In the genomic region with DNA sequence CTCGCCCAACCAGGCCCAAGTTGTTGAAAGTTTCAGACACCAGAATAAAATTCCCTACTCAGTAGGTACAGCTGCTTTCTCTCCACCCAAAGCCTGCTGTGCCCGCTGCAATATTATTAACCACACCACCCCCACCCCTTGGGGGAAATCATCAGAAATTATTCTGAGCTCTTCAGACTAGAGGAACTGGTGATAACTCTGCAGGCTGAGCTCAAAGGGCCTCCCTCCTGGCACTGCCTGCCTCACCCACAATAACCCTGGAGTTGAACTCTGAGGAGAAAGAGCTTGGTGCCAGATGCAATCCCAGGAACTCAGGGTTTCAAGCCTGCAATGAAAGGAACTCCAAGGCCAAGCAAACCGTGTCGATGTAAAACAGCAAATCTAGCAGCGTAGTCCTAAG, we compare ENCODE assay signal across 26 cellular contexts.
DNase-seq lines count a peak whose midpoint lies in the region; ATAC-seq and TF ChIP-seq lines count a peak whose summit lies in the region.
"Had no signal": no experiment of that assay in that cellular context is flagged by ENCODE, and none has a peak within 500 bp of the region (broad histone marks: within the 10 kb centered on the region; RNA-seq: fewer than 3 reads in every experiment).

No MANE protein-coding gene starts in this region.

- H3K9me3 ChIP-seq in sigmoid colon = no peaks in the 10 kb centered on the region
- H3K9me3 ChIP-seq: BE2C had no signal

- TF ChIP-seq POLR2A in sigmoid colon (IDR thresholded peaks at IDR 0.05) = no peak

- intact Hi-C loops in Right ventricle myocardium superior (cut with DNase I) (no loop called here), cardiac septum (cut with DNase I) (no loop called here), left ventricle myocardium superior (cut with micrococcal nuclease) (no loop called here), sigmoid colon (cut with DNase I) (loop anchor here (5.0 to 10.0 kb wide), 3 partner anchors 74 to 621 kb away; a partner anchor contains a TSS)

- no peaks in the 10 kb centered on the region for H3K36me3 ChIP-seq in sigmoid colon
- H3K36me3 ChIP-seq: BE2C had no signal

- H3K4me3 ChIP-seq in sigmoid colon = no peak overlapping the region
- H3K4me3 ChIP-seq: K562, PC-9 had no signal

- no peak for TF ChIP-seq CTCF in sigmoid colon (IDR thresholded peaks at IDR 0.05)
- no peak for TF ChIP-seq CTCF in foreskin keratinocyte (conservative IDR thresholded peaks at IDR 0.05)

- 85 to 88% methylated on average over 5 of the region's 5 CpGs for WGBS in sigmoid colon, 2 donors

- ATAC-seq in Right ventricle myocardium superior (ENCODE audit: poor library complexity) = peak; percentile 90
- ATAC-seq in left ventricle myocardium superior = peak; percentile 96
- ATAC-seq in foreskin keratinocyte = no peak
- ATAC-seq: K562 had no signal

- H3K27me3 ChIP-seq in sigmoid colon = no peaks in the 10 kb centered on the region
- no peaks in the 10 kb centered on the region for H3K27me3 ChIP-seq in foreskin keratinocyte
- H3K27me3 ChIP-seq: BE2C had no signal

- TF ChIP-seq EP300 in sigmoid colon (IDR thresholded peaks at IDR 0.05) = no peak

- peaks cover 0 to 56% (median 43%) of the 10 kb centered on the region in 4 donors for H3K4me1 ChIP-seq in sigmoid colon
- no peaks in the 10 kb centered on the region for H3K4me1 ChIP-seq in foreskin keratinocyte
- H3K4me1 ChIP-seq: BE2C had no signal

- peak overlapping the region in 3 of 4 donors; percentile 36 to 68 (median 52) for H3K27ac ChIP-seq in sigmoid colon
- H3K27ac ChIP-seq in foreskin keratinocyte = no peak overlapping the region
- H3K27ac ChIP-seq: PC-9 had no signal

- DNase-seq in Right ventricle myocardium superior (peak; percentile 43), cardiac septum (ENCODE audit: low spot score) (no peak), left ventricle myocardium superior (peak; percentile 45), sigmoid colon (no peak), T-helper 1 cell (no peak), SIG-M5 treated with dmso at 0.1 percent for 504 hours (lab: John Stamatoyannopoulos, UW; ENCODE audit: unreplicated experiment) (no peak), foreskin keratinocyte (no peak)
- no peak for DNase-seq in stimulated activated CD8-positive, alpha-beta memory T cell treated with anti-CD3 and anti-CD28 coated beads, Interleukin-4, amount 100 ng/mL, for 48 hours
- DNase-seq: 8988T; ACHN; BE2C; CD8-positive, alpha-beta memory T cell; DMS 273 treated with DMSO at 0.1 percent for 48 hours; DMS79; GF-D8; H7; Kasumi-1; MV-4-11; NCI-H1105 treated with DMSO at 0.1 percent for 48 hours; NCI-H2029; NCI-H446 treated with DMSO at 0.1 percent for 48 hours; NCI-H526; NCI-H82; PC-9; SHP77 had no signal

Comparison
In these comparisons a context has a peak if more than half of its experiments do, and no peak if none do; other contexts are left out.
1. DNase-seq: peak in Right ventricle myocardium superior (single experiment) and left ventricle myocardium superior (single experiment); none in cardiac septum (single experiment), sigmoid colon (single experiment), T-helper 1 cell (0 of 5), SIG-M5 treated with dmso at 0.1 percent for 504 hours (single experiment), foreskin keratinocyte (0 of 2) and stimulated activated CD8-positive, alpha-beta memory T cell treated with anti-CD3 and anti-CD28 coated beads, Interleukin-4, amount 100 ng/mL, for 48 hours (single experiment).